In the genomic region with DNA sequence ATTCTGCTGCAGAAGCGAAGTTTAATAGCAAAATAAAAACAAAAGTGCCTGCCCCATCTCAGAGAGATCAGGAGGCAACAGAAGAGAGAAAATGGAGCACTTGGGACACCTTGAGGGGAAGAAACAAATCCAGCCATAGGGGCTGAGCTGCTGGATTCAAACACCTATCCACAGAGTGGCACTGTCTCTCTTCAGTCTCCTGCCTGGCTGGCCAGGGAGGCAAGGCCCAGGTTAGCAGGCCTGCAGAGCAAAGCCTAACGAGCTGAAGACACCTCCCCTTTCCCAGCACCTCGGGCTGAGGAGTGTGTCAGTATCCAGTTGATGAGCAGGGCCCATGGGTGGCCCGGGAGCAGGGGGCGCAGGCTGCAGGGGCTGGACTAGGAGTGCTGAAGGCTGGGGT, we compare ENCODE assay signal across 19 cellular contexts. TPM values are rescaled to one million over a fixed set of nuclear protein-coding genes. Genes with fewer than 3 reads are reported as not detected.
DNase-seq lines count a peak whose midpoint lies in the region; ATAC-seq, FAIRE-seq and TF ChIP-seq lines count a peak whose summit lies in the region.
"Had no signal": no experiment of that assay in that cellular context is flagged by ENCODE, and none has a peak within 500 bp of the region (broad histone marks: within the 10 kb centered on the region; RNA-seq: fewer than 3 reads in every experiment).

No MANE protein-coding gene starts in this region.

- no peak for FAIRE-seq in HepG2 (lab: Jason Lieb, UNC)
- FAIRE-seq: frontal cortex had no signal

- BruUV-seq in HepG2 (replicated peaks; lab: Mats Ljungman, UMichigan) (no TSS peak), Panc1 (replicated peaks; lab: Mats Ljungman, UMichigan) (no TSS peak)

- peaks cover 24% of the 10 kb centered on the region for H3K4me1 Mint-ChIP-seq in activated T-helper 2 cell treated with anti-CD3 and anti-CD28 coated beads, Interferon-gamma antibody, Interleukin-2, Interleukin-4, amounts not matched to agents 10 μg/mL and 5 μg/mL and 100 μg/mL, durations not matched to agents 14 hours and 24 hours and 36 hours (ENCODE audit: low read depth)

- TF ChIP-seq RAD21 in HepG2 (CRISPR knock-in tag; IDR thresholded peaks at IDR 0.05): 0 out of 2 replicates have a peak, but pooled peaks have one; percentile 15

- no peaks in the 10 kb centered on the region; a peak in 1 of 5 replicates for H3K27me3 ChIP-seq in HepG2 (ENCODE audit: control insufficient read depth in 1 of 2, insufficient read depth in 2 of 2, low read length in 2 of 2)
- H3K27me3 ChIP-seq in right lobe of liver: no peaks in the 10 kb centered on the region
- no peaks in the 10 kb centered on the region for H3K27me3 ChIP-seq in Panc1 (ENCODE audit: control insufficient read depth, insufficient read depth, low read length)
- H3K27me3 ChIP-seq: brain microvascular endothelial cell, MG63, stomach had no signal

- no peak overlapping the region for H3K4me3 Mint-ChIP-seq in activated T-helper 2 cell treated with anti-CD3 and anti-CD28 coated beads, Interferon-gamma antibody, Interleukin-2, Interleukin-4, amounts not matched to agents 10 μg/mL and 5 μg/mL and 100 μg/mL, durations not matched to agents 14 hours and 24 hours and 36 hours (ENCODE audit: low read depth)

- DNase-seq in HepG2 (ENCODE audit: low spot score) (no peak), right lobe of liver (no peak), Panc1 (ENCODE audit: low read depth, low spot score) (no peak), glomerular visceral epithelial cell (ENCODE audit: extremely low spot score) (peak; percentile 46), NCI-H146 treated with DMSO at 0.1 percent for 48 hours (lab: John Stamatoyannopoulos, UW; ENCODE audit: unreplicated experiment) (no peak), OCI-M2 (lab: John Stamatoyannopoulos, UW; ENCODE audit: unreplicated experiment) (no peak), HCEC 1CT (no peak)
- no peak for DNase-seq in activated T-helper 2 cell treated with anti-CD3 and anti-CD28 coated beads, Interferon-gamma antibody, Interleukin-2, Interleukin-4, amounts not matched to agents 10 μg/mL and 5 μg/mL and 100 μg/mL, durations not matched to agents 14 hours and 24 hours and 36 hours (ENCODE audit: low spot score)
- DNase-seq: activated gamma-delta T cell; AML-193; brain microvascular endothelial cell; DND-41; effector CD8-positive, alpha-beta T cell; MG63; NCI-H2171; stomach had no signal

- H3K79me2 ChIP-seq in HepG2 (ENCODE audit: insufficient read depth, low read length): no peaks in the 10 kb centered on the region

- H3K27ac Mint-ChIP-seq in activated T-helper 2 cell treated with anti-CD3 and anti-CD28 coated beads, Interferon-gamma antibody, Interleukin-2, Interleukin-4, amounts not matched to agents 10 μg/mL and 5 μg/mL and 100 μg/mL, durations not matched to agents 14 hours and 24 hours and 36 hours: no peak overlapping the region

- H3K9me3 Mint-ChIP-seq in activated T-helper 2 cell treated with anti-CD3 and anti-CD28 coated beads, Interferon-gamma antibody, Interleukin-2, Interleukin-4, amounts not matched to agents 10 μg/mL and 5 μg/mL and 100 μg/mL, durations not matched to agents 14 hours and 24 hours and 36 hours: no peaks in the 10 kb centered on the region

- TF ChIP-seq POLR2A in HepG2 (IDR thresholded peaks at IDR 0.05; ENCODE audit: insufficient read depth in 1 of 2, low read depth in 2 of 2, low read length in 2 of 2): no peak
- TF ChIP-seq POLR2A in right lobe of liver (IDR thresholded peaks at IDR 0.05): no peak

- H3K27ac ChIP-seq in HepG2 (ENCODE audit: extremely low read length, insufficient read depth, low read length) (no peak overlapping the region), right lobe of liver (no peak overlapping the region), Panc1 (ENCODE audit: low read length) (peak overlapping the region; percentile 13; the same call in 1 of the 2 replicates)
- H3K27ac ChIP-seq: brain microvascular endothelial cell, SK-N-MC, stomach had no signal

- intact Hi-C loops in HepG2 (cut with micrococcal nuclease; ENCODE audit: unreplicated experiment): loop anchor here (2.0 kb wide), 1 partner anchor 67 kb away; no protein-coding TSS in a partner anchor
- intact Hi-C loops in right lobe of liver (cut with DNase I): no loop called here
- intact Hi-C loops in Panc1 (cut with micrococcal nuclease; ENCODE audit: unreplicated experiment): no loop called here
- intact Hi-C loops in activated T-helper 2 cell treated with anti-CD3 and anti-CD28 coated beads, Interferon-gamma antibody, Interleukin-2, Interleukin-4, amounts not matched to agents 10 μg/mL and 5 μg/mL and 100 μg/mL, durations not matched to agents 14 hours and 24 hours and 36 hours (cut with micrococcal nuclease): loop anchor here (10.0 kb wide), 2 partner anchors 139 to 861 kb away; no protein-coding TSS in a partner anchor

- TF ChIP-seq EP300 in HepG2 (IDR thresholded peaks at IDR 0.05; ENCODE audit: low read depth in 2 of 2, low read length in 2 of 2) (no peak), HepG2 (CRISPR knock-in tag; IDR thresholded peaks at IDR 0.05; ENCODE audit: borderline replicate concordance) (no peak)

- H3K9ac ChIP-seq in HepG2 (ENCODE audit: insufficient read depth, low read depth, low read length): no peak overlapping the region

- H3K9me3 ChIP-seq in HepG2 (ENCODE audit: low read length) (no peaks in the 10 kb centered on the region), right lobe of liver (no peaks in the 10 kb centered on the region), Panc1 (ENCODE audit: control insufficient read depth, insufficient read depth, low read depth, low read length) (no peaks in the 10 kb centered on the region)
- H3K9me3 ChIP-seq: MG63, stomach had no signal

- no peak overlapping the region for H2AFZ ChIP-seq in HepG2 (ENCODE audit: low read length)

- H3K36me3 Mint-ChIP-seq in activated T-helper 2 cell treated with anti-CD3 and anti-CD28 coated beads, Interferon-gamma antibody, Interleukin-2, Interleukin-4, amounts not matched to agents 10 μg/mL and 5 μg/mL and 100 μg/mL, durations not matched to agents 14 hours and 24 hours and 36 hours (ENCODE audit: low read depth): no peaks in the 10 kb centered on the region

- peak; percentile 61 for ATAC-seq in HepG2
- no peak for ATAC-seq in right lobe of liver
- ATAC-seq in Panc1: peak; percentile 89

- WGBS in HepG2 (ENCODE audit: low lambda C conversion rate): 27% methylated on average over 5 of the region's 5 CpGs
- 30% methylated on average over 4 of the region's 5 CpGs for WGBS in right lobe of liver (ENCODE audit: insufficient coverage, low coverage, low lambda C conversion rate, missing lambda C conversion rate)

- in situ Hi-C loops in HepG2 (cut with HindIII; ENCODE audit: extremely low pct_ligation_motif_present, low pct_unique_long_range_greater_than_20kb): no loop called here
- in situ Hi-C loops in Panc1 (cut with HindIII; ENCODE audit: low pct_unique_long_range_greater_than_20kb, low sequenced_read_pairs): no loop called here

- H3K4me1 ChIP-seq in HepG2 (ENCODE audit: insufficient read depth, low read length): peaks cover 34% of the 10 kb centered on the region
- no peaks in the 10 kb centered on the region for H3K4me1 ChIP-seq in right lobe of liver
- H3K4me1 ChIP-seq in Panc1 (ENCODE audit: control insufficient read depth, insufficient read depth, low read length): peaks cover 13% of the 10 kb centered on the region
- H3K4me1 ChIP-seq: stomach had no signal

- H3K4me3 ChIP-seq in HepG2 (replicated peaks in 1 of 3; ENCODE audit: insufficient read depth in 1 of 3, low read depth in 2 of 3, low read length in 3 of 3): no peak overlapping the region
- no peak overlapping the region for H3K4me3 ChIP-seq in right lobe of liver
- no peak overlapping the region for H3K4me3 ChIP-seq in Panc1 (ENCODE audit: low read depth in 2 of 2, low read length in 2 of 2)
- H3K4me3 ChIP-seq: MG63, SK-N-MC, stomach had no signal

- peak; percentile 66 for TF ChIP-seq CTCF in HepG2 (CRISPR knock-in tag; IDR thresholded peaks at IDR 0.05)
- no peak for TF ChIP-seq CTCF in right lobe of liver (IDR thresholded peaks at IDR 0.05)
- TF ChIP-seq CTCF in Panc1 (IDR thresholded peaks at IDR 0.05): peak; percentile 57

- H4K20me1 ChIP-seq in HepG2 (ENCODE audit: insufficient read depth, low read length): no peaks in the 10 kb centered on the region

- H3K36me3 ChIP-seq in HepG2 (replicated peaks in 1 of 2; ENCODE audit: control insufficient read depth in 1 of 2, insufficient read depth in 2 of 2, low read length in 2 of 2) (no peaks in the 10 kb centered on the region), right lobe of liver (no peaks in the 10 kb centered on the region), Panc1 (ENCODE audit: control insufficient read depth, insufficient read depth, low read length) (no peaks in the 10 kb centered on the region)
- H3K36me3 ChIP-seq: brain microvascular endothelial cell, MG63, stomach had no signal

- H3K27me3 Mint-ChIP-seq in activated T-helper 2 cell treated with anti-CD3 and anti-CD28 coated beads, Interferon-gamma antibody, Interleukin-2, Interleukin-4, amounts not matched to agents 10 μg/mL and 5 μg/mL and 100 μg/mL, durations not matched to agents 14 hours and 24 hours and 36 hours (ENCODE audit: low read depth): no peaks in the 10 kb centered on the region

- no peak overlapping the region for H3K4me2 ChIP-seq in HepG2 (ENCODE audit: low read depth, low read length)

- CTCF ChIA-PET in HepG2 (lab: Yijun Ruan, JAX; ENCODE audit: low intra/inter-chr PET ratio, low total read pairs): no interaction called here
- CTCF ChIA-PET in Panc1 (lab: Charles Lee): interaction anchor here (0.9 to 1.8 kb wide), 3 partner anchors 11 to 143 kb away, joined by 3 to 10 read pairs (median 4); no protein-coding TSS in a partner anchor

- POLR2A ChIA-PET in HepG2 (lab: Yijun Ruan, JAX) (interaction anchor here (4.1 kb wide), 1 partner anchor 10 kb away, joined by 35 read pairs; no protein-coding TSS in a partner anchor), Panc1 (lab: Charles Lee) (no interaction called here)

RNA-seq across cellular contexts. Expression of a gene that starts 8.8 kb away (rescaled TPM):
- total RNA-seq in HepG2 (2016; rRNA removed; fragmentation: Illumina TruSeq; extraction: Trizol) (not detected in 2 replicates), right lobe of liver (not detected), Panc1 (2021; ENCODE audit: unreplicated experiment) (not detected)
- not detected in 2 replicates for total RNA-seq in HepG2 (2016; cell fraction: cytosol; rRNA removed; fragmentation: Illumina TruSeq; extraction: Trizol; ENCODE audit: low read depth)
- total RNA-seq in HepG2 (2016; cell fraction: insoluble cytoplasmic fraction; rRNA removed; fragmentation: Illumina TruSeq; extraction: Trizol): not detected in 2 replicates
- not detected in 2 replicates for total RNA-seq in HepG2 (2016; cell fraction: membrane; rRNA removed; fragmentation: Illumina TruSeq; extraction: Trizol)
- not detected in 2 replicates for total RNA-seq in HepG2 (2016; cell fraction: nucleus; rRNA removed; fragmentation: Illumina TruSeq; extraction: Trizol)
- 0.05 TPM in 2 replicates for polyA plus RNA-seq in HepG2 (2011; rRNA removed)
- not detected in 2 replicates for polyA plus RNA-seq in HepG2 (2011; cell fraction: cytosol; rRNA removed)
- polyA plus RNA-seq in HepG2 (2011; cell fraction: nucleus; rRNA removed): 0.07 and 0.13 TPM in 2 replicates
- polyA plus RNA-seq in HepG2 (2012): not detected in 2 replicates
- polyA plus RNA-seq in HepG2 (2016; cell fraction: cytosol; fragmentation: Illumina TruSeq; extraction: Trizol; ENCODE audit: low read depth): not detected in 2 replicates
- polyA plus RNA-seq in HepG2 (2016; cell fraction: insoluble cytoplasmic fraction; fragmentation: Illumina TruSeq; extraction: Trizol; ENCODE audit: low read depth): not detected in 2 replicates
- polyA plus RNA-seq in HepG2 (2016; cell fraction: membrane; fragmentation: Illumina TruSeq; extraction: Trizol; ENCODE audit: low read depth): not detected in 2 replicates
- not detected in 2 replicates for polyA plus RNA-seq in HepG2 (2016; cell fraction: nucleus; fragmentation: Illumina TruSeq; extraction: Trizol; ENCODE audit: insufficient read depth, low read depth)
- 0.23 TPM in 1 of 2 replicates, not detected in the other for polyA minus RNA-seq in HepG2 (2011; rRNA and poly(A)+ RNA removed; ENCODE audit: low replicate concordance)
- not detected in 2 replicates for polyA minus RNA-seq in HepG2 (2011; cell fraction: cytosol; rRNA and poly(A)+ RNA removed)
- not detected in 2 replicates for polyA minus RNA-seq in HepG2 (2011; cell fraction: nucleus; rRNA and poly(A)+ RNA removed)
- polyA plus RNA-seq in Panc1 (2012; ENCODE audit: insufficient read length): not detected
- total RNA-seq in activated T-helper 2 cell treated with anti-CD3 and anti-CD28 coated beads, Interferon-gamma antibody, Interleukin-2, Interleukin-4, amounts not matched to agents 10 μg/mL and 5 μg/mL and 100 μg/mL, durations not matched to agents 14 hours and 24 hours and 36 hours: not detected in 2 replicates
- total RNA-seq: activated CD8-positive, alpha-beta memory T cell treated with anti-CD3 and anti-CD28 coated beads for 36 hours; stomach had no signal

RNA-seq across cellular contexts. Expression of a gene that starts 18.2 kb away (rescaled TPM):
- not detected in 2 replicates for total RNA-seq in HepG2 (2016; rRNA removed; fragmentation: Illumina TruSeq; extraction: Trizol)
- total RNA-seq in HepG2 (2016; cell fraction: cytosol; rRNA removed; fragmentation: Illumina TruSeq; extraction: Trizol; ENCODE audit: low read depth): not detected in 2 replicates
- 0.06 and 0.16 TPM in 2 replicates for total RNA-seq in HepG2 (2016; cell fraction: insoluble cytoplasmic fraction; rRNA removed; fragmentation: Illumina TruSeq; extraction: Trizol)
- not detected in 2 replicates for total RNA-seq in HepG2 (2016; cell fraction: membrane; rRNA removed; fragmentation: Illumina TruSeq; extraction: Trizol)
- total RNA-seq in HepG2 (2016; cell fraction: nucleus; rRNA removed; fragmentation: Illumina TruSeq; extraction: Trizol): not detected in 2 replicates
- 0.69 and 0.76 TPM in 2 replicates for polyA plus RNA-seq in HepG2 (2011; rRNA removed)
- 0.58 and 0.74 TPM in 2 replicates for polyA plus RNA-seq in HepG2 (2011; cell fraction: cytosol; rRNA removed)
- polyA plus RNA-seq in HepG2 (2011; cell fraction: nucleus; rRNA removed): 0.27 and 0.45 TPM in 2 replicates
- polyA plus RNA-seq in HepG2 (2012): 0.27 TPM in 1 of 2 replicates, not detected in the other
- 0.09 TPM in 1 of 2 replicates, not detected in the other for polyA plus RNA-seq in HepG2 (2016; cell fraction: cytosol; fragmentation: Illumina TruSeq; extraction: Trizol; ENCODE audit: low read depth)
- 0.15 and 0.33 TPM in 2 replicates for polyA plus RNA-seq in HepG2 (2016; cell fraction: insoluble cytoplasmic fraction; fragmentation: Illumina TruSeq; extraction: Trizol; ENCODE audit: low read depth)
- 0.13 and 0.14 TPM in 2 replicates for polyA plus RNA-seq in HepG2 (2016; cell fraction: membrane; fragmentation: Illumina TruSeq; extraction: Trizol; ENCODE audit: low read depth)
- polyA plus RNA-seq in HepG2 (2016; cell fraction: nucleus; fragmentation: Illumina TruSeq; extraction: Trizol; ENCODE audit: insufficient read depth, low read depth): not detected in 2 replicates
- polyA minus RNA-seq in HepG2 (2011; rRNA and poly(A)+ RNA removed; ENCODE audit: low replicate concordance): 0.54 TPM in 1 of 2 replicates, not detected in the other
- 0.40 and 0.44 TPM in 2 replicates for polyA minus RNA-seq in HepG2 (2011; cell fraction: cytosol; rRNA and poly(A)+ RNA removed)
- polyA minus RNA-seq in HepG2 (2011; cell fraction: nucleus; rRNA and poly(A)+ RNA removed): not detected in 2 replicates
- total RNA-seq in right lobe of liver: not detected
- total RNA-seq in Panc1 (2021; ENCODE audit: unreplicated experiment): not detected
- not detected for polyA plus RNA-seq in Panc1 (2012; ENCODE audit: insufficient read length)
- not detected in 2 replicates for total RNA-seq in activated T-helper 2 cell treated with anti-CD3 and anti-CD28 coated beads, Interferon-gamma antibody, Interleukin-2, Interleukin-4, amounts not matched to agents 10 μg/mL and 5 μg/mL and 100 μg/mL, durations not matched to agents 14 hours and 24 hours and 36 hours
- total RNA-seq: activated CD8-positive, alpha-beta memory T cell treated with anti-CD3 and anti-CD28 coated beads for 36 hours; frontal cortex; stomach had no signal
- polyA plus RNA-seq: stomach had no signal

RNA-seq across cellular contexts. Expression of a gene that starts 24.1 kb away (rescaled TPM):
- total RNA-seq in HepG2 (2016; rRNA removed; fragmentation: Illumina TruSeq; extraction: Trizol): not detected in 2 replicates
- not detected in 2 replicates for total RNA-seq in HepG2 (2016; cell fraction: cytosol; rRNA removed; fragmentation: Illumina TruSeq; extraction: Trizol; ENCODE audit: low read depth)
- not detected in 2 replicates for total RNA-seq in HepG2 (2016; cell fraction: insoluble cytoplasmic fraction; rRNA removed; fragmentation: Illumina TruSeq; extraction: Trizol)
- total RNA-seq in HepG2 (2016; cell fraction: membrane; rRNA removed; fragmentation: Illumina TruSeq; extraction: Trizol): not detected in 2 replicates
- not detected in 2 replicates for total RNA-seq in HepG2 (2016; cell fraction: nucleus; rRNA removed; fragmentation: Illumina TruSeq; extraction: Trizol)
- polyA plus RNA-seq in HepG2 (2011; rRNA removed): 0.05 TPM in 1 of 2 replicates, not detected in the other
- polyA plus RNA-seq in HepG2 (2011; cell fraction: cytosol; rRNA removed): not detected in 2 replicates
- polyA plus RNA-seq in HepG2 (2011; cell fraction: nucleus; rRNA removed): not detected in 2 replicates
- polyA plus RNA-seq in HepG2 (2012): not detected in 2 replicates
- not detected in 2 replicates for polyA plus RNA-seq in HepG2 (2016; cell fraction: cytosol; fragmentation: Illumina TruSeq; extraction: Trizol; ENCODE audit: low read depth)
- not detected in 2 replicates for polyA plus RNA-seq in HepG2 (2016; cell fraction: insoluble cytoplasmic fraction; fragmentation: Illumina TruSeq; extraction: Trizol; ENCODE audit: low read depth)
- not detected in 2 replicates for polyA plus RNA-seq in HepG2 (2016; cell fraction: membrane; fragmentation: Illumina TruSeq; extraction: Trizol; ENCODE audit: low read depth)
- not detected in 2 replicates for polyA plus RNA-seq in HepG2 (2016; cell fraction: nucleus; fragmentation: Illumina TruSeq; extraction: Trizol; ENCODE audit: insufficient read depth, low read depth)
- polyA minus RNA-seq in HepG2 (2011; rRNA and poly(A)+ RNA removed; ENCODE audit: low replicate concordance): 0.19 TPM in 1 of 2 replicates, not detected in the other
- not detected in 2 replicates for polyA minus RNA-seq in HepG2 (2011; cell fraction: cytosol; rRNA and poly(A)+ RNA removed)
- not detected in 2 replicates for polyA minus RNA-seq in HepG2 (2011; cell fraction: nucleus; rRNA and poly(A)+ RNA removed)
- total RNA-seq in right lobe of liver: not detected
- not detected for total RNA-seq in Panc1 (2021; ENCODE audit: unreplicated experiment)
- not detected for polyA plus RNA-seq in Panc1 (2012; ENCODE audit: insufficient read length)
- total RNA-seq in activated T-helper 2 cell treated with anti-CD3 and anti-CD28 coated beads, Interferon-gamma antibody, Interleukin-2, Interleukin-4, amounts not matched to agents 10 μg/mL and 5 μg/mL and 100 μg/mL, durations not matched to agents 14 hours and 24 hours and 36 hours: not detected in 2 replicates
- total RNA-seq: activated CD8-positive, alpha-beta memory T cell treated with anti-CD3 and anti-CD28 coated beads for 36 hours; stomach had no signal

RNA-seq across cellular contexts. Expression of a gene that starts 34.6 kb away (rescaled TPM):
- total RNA-seq in HepG2 (2016; rRNA removed; fragmentation: Illumina TruSeq; extraction: Trizol) (not detected in 2 replicates), right lobe of liver (not detected), Panc1 (2021; ENCODE audit: unreplicated experiment) (not detected)
- not detected in 2 replicates for total RNA-seq in HepG2 (2016; cell fraction: cytosol; rRNA removed; fragmentation: Illumina TruSeq; extraction: Trizol; ENCODE audit: low read depth)
- not detected in 2 replicates for total RNA-seq in HepG2 (2016; cell fraction: insoluble cytoplasmic fraction; rRNA removed; fragmentation: Illumina TruSeq; extraction: Trizol)
- total RNA-seq in HepG2 (2016; cell fraction: membrane; rRNA removed; fragmentation: Illumina TruSeq; extraction: Trizol): not detected in 2 replicates
- not detected in 2 replicates for total RNA-seq in HepG2 (2016; cell fraction: nucleus; rRNA removed; fragmentation: Illumina TruSeq; extraction: Trizol)
- not detected in 2 replicates for polyA plus RNA-seq in HepG2 (2011; rRNA removed)
- not detected in 2 replicates for polyA plus RNA-seq in HepG2 (2011; cell fraction: cytosol; rRNA removed)
- 0.10 TPM in 1 of 2 replicates, not detected in the other for polyA plus RNA-seq in HepG2 (2011; cell fraction: nucleus; rRNA removed)
- polyA plus RNA-seq in HepG2 (2012): not detected in 2 replicates
- polyA plus RNA-seq in HepG2 (2016; cell fraction: cytosol; fragmentation: Illumina TruSeq; extraction: Trizol; ENCODE audit: low read depth): not detected in 2 replicates
- not detected in 2 replicates for polyA plus RNA-seq in HepG2 (2016; cell fraction: insoluble cytoplasmic fraction; fragmentation: Illumina TruSeq; extraction: Trizol; ENCODE audit: low read depth)
- not detected in 2 replicates for polyA plus RNA-seq in HepG2 (2016; cell fraction: membrane; fragmentation: Illumina TruSeq; extraction: Trizol; ENCODE audit: low read depth)
- not detected in 2 replicates for polyA plus RNA-seq in HepG2 (2016; cell fraction: nucleus; fragmentation: Illumina TruSeq; extraction: Trizol; ENCODE audit: insufficient read depth, low read depth)
- polyA minus RNA-seq in HepG2 (2011; rRNA and poly(A)+ RNA removed; ENCODE audit: low replicate concordance): 0.05 TPM in 1 of 2 replicates, not detected in the other
- not detected in 2 replicates for polyA minus RNA-seq in HepG2 (2011; cell fraction: cytosol; rRNA and poly(A)+ RNA removed)
- not detected in 2 replicates for polyA minus RNA-seq in HepG2 (2011; cell fraction: nucleus; rRNA and poly(A)+ RNA removed)
- not detected for polyA plus RNA-seq in Panc1 (2012; ENCODE audit: insufficient read length)
- not detected in 2 replicates for total RNA-seq in activated T-helper 2 cell treated with anti-CD3 and anti-CD28 coated beads, Interferon-gamma antibody, Interleukin-2, Interleukin-4, amounts not matched to agents 10 μg/mL and 5 μg/mL and 100 μg/mL, durations not matched to agents 14 hours and 24 hours and 36 hours
- total RNA-seq: activated CD8-positive, alpha-beta memory T cell treated with anti-CD3 and anti-CD28 coated beads for 36 hours; frontal cortex; stomach had no signal
- polyA plus RNA-seq: stomach had no signal

RNA-seq across cellular contexts. Expression of a gene that starts 36.6 kb away (rescaled TPM):
- not detected in 2 replicates for total RNA-seq in HepG2 (2016; rRNA removed; fragmentation: Illumina TruSeq; extraction: Trizol)
- not detected in 2 replicates for total RNA-seq in HepG2 (2016; cell fraction: cytosol; rRNA removed; fragmentation: Illumina TruSeq; extraction: Trizol; ENCODE audit: low read depth)
- not detected in 2 replicates for total RNA-seq in HepG2 (2016; cell fraction: insoluble cytoplasmic fraction; rRNA removed; fragmentation: Illumina TruSeq; extraction: Trizol)
- not detected in 2 replicates for total RNA-seq in HepG2 (2016; cell fraction: membrane; rRNA removed; fragmentation: Illumina TruSeq; extraction: Trizol)
- total RNA-seq in HepG2 (2016; cell fraction: nucleus; rRNA removed; fragmentation: Illumina TruSeq; extraction: Trizol): not detected in 2 replicates
- polyA plus RNA-seq in HepG2 (2011; rRNA removed): not detected in 2 replicates
- polyA plus RNA-seq in HepG2 (2011; cell fraction: cytosol; rRNA removed): not detected in 2 replicates
- not detected in 2 replicates for polyA plus RNA-seq in HepG2 (2011; cell fraction: nucleus; rRNA removed)
- polyA plus RNA-seq in HepG2 (2012): not detected in 2 replicates
- polyA plus RNA-seq in HepG2 (2016; cell fraction: cytosol; fragmentation: Illumina TruSeq; extraction: Trizol; ENCODE audit: low read depth): not detected in 2 replicates
- polyA plus RNA-seq in HepG2 (2016; cell fraction: insoluble cytoplasmic fraction; fragmentation: Illumina TruSeq; extraction: Trizol; ENCODE audit: low read depth): not detected in 2 replicates
- not detected in 2 replicates for polyA plus RNA-seq in HepG2 (2016; cell fraction: membrane; fragmentation: Illumina TruSeq; extraction: Trizol; ENCODE audit: low read depth)
- not detected in 2 replicates for polyA plus RNA-seq in HepG2 (2016; cell fraction: nucleus; fragmentation: Illumina TruSeq; extraction: Trizol; ENCODE audit: insufficient read depth, low read depth)
- polyA minus RNA-seq in HepG2 (2011; rRNA and poly(A)+ RNA removed; ENCODE audit: low replicate concordance): 0.16 TPM in 1 of 2 replicates, not detected in the other
- polyA minus RNA-seq in HepG2 (2011; cell fraction: cytosol; rRNA and poly(A)+ RNA removed): not detected in 2 replicates
- not detected in 2 replicates for polyA minus RNA-seq in HepG2 (2011; cell fraction: nucleus; rRNA and poly(A)+ RNA removed)
- total RNA-seq in right lobe of liver: not detected
- total RNA-seq in Panc1 (2021; ENCODE audit: unreplicated experiment): not detected
- not detected for polyA plus RNA-seq in Panc1 (2012; ENCODE audit: insufficient read length)
- not detected in 2 replicates for total RNA-seq in activated T-helper 2 cell treated with anti-CD3 and anti-CD28 coated beads, Interferon-gamma antibody, Interleukin-2, Interleukin-4, amounts not matched to agents 10 μg/mL and 5 μg/mL and 100 μg/mL, durations not matched to agents 14 hours and 24 hours and 36 hours
- total RNA-seq: activated CD8-positive, alpha-beta memory T cell treated with anti-CD3 and anti-CD28 coated beads for 36 hours; frontal cortex; stomach had no signal
- polyA plus RNA-seq: stomach had no signal

Comparison
In these comparisons a context has a peak if more than half of its experiments do, and no peak if none do; other contexts are left out.
1. ATAC-seq: peak in HepG2 (single experiment) and Panc1 (single experiment); none in right lobe of liver (0 of 4).
2. CTCF ChIP-seq: peak in HepG2 (single experiment) and Panc1 (single experiment); none in right lobe of liver (0 of 4).
3. intact Hi-C loops: an anchor here in HepG2 (2.0 kb wide) and activated T-helper 2 cell treated with anti-CD3 and anti-CD28 coated beads, Interferon-gamma antibody, Interleukin-2, Interleukin-4, amounts not matched to agents 10 μg/mL and 5 μg/mL and 100 μg/mL, durations not matched to agents 14 hours and 24 hours and 36 hours (10.0 kb wide); none called in right lobe of liver and Panc1.